ENCODE assay signal across 9 cellular contexts in genomic region chr17:42519546-42520444, GRCh38. TPM values are rescaled to one million over a fixed set of nuclear protein-coding genes. Genes with fewer than 3 reads are reported as not detected.
DNase-seq lines count a peak whose midpoint lies in the region; ATAC-seq and TF ChIP-seq lines count a peak whose summit lies in the region.
"Had no signal": no experiment of that assay in that cellular context is flagged by ENCODE, and none has a peak within 500 bp of the region (broad histone marks: within the 10 kb centered on the region; RNA-seq: fewer than 3 reads in every experiment).

No MANE protein-coding gene starts in this region.

- H3K36me3 Mint-ChIP-seq in activated naive CD4-positive, alpha-beta T cell treated with anti-CD3 and anti-CD28 coated beads, Interleukin-2, amount 50 U/mL, for 72 hours, result peaks cover 0 to 4% of the 10 kb centered on the region in 2 donors

- H3K36me3 ChIP-seq in iPS-15b (ENCODE audit: control insufficient read depth, insufficient read depth, low read length) (peaks cover 7% of the 10 kb centered on the region), gastrocnemius medialis (peaks cover 0 to 28% of the 10 kb centered on the region in 2 donors)

- H3K4me1 ChIP-seq in iPS-15b (ENCODE audit: control insufficient read depth, insufficient read depth, low read length), result peaks cover 15% of the 10 kb centered on the region
- peaks cover 63 to 68% of the 10 kb centered on the region in 2 donors for H3K4me1 ChIP-seq in gastrocnemius medialis

- no peak for TF ChIP-seq CTCF in gastrocnemius medialis (IDR thresholded peaks at IDR 0.05 in 4 of 5, conservative IDR thresholded peaks at IDR 0.05 in 1 of 5)

- H3K4me3 ChIP-seq in iPS-15b (ENCODE audit: low read depth, low read length) (peak overlapping the region; percentile 39), gastrocnemius medialis (no peak overlapping the region)

- peak overlapping the region; percentile 77 to 89 (median 86) for H3K27ac ChIP-seq in gastrocnemius medialis

- in situ Hi-C loops in gastrocnemius medialis (cut with MboI; ENCODE audit: low sequenced_read_pairs in 4 of 4), result loop anchor here in 1 of 4 donors (10.0 kb wide), 1 partner anchor 105 kb away; no protein-coding TSS in a partner anchor

- H3K9ac ChIP-seq in iPS-15b (ENCODE audit: low read depth, low read length), result no peak overlapping the region

- TF ChIP-seq POLR2A in gastrocnemius medialis (IDR thresholded peaks at IDR 0.05), result no peak

- H3K27ac Mint-ChIP-seq in activated naive CD4-positive, alpha-beta T cell treated with anti-CD3 and anti-CD28 coated beads, Interleukin-2, amount 50 U/mL, for 72 hours, result no peak overlapping the region
- H3K27ac Mint-ChIP-seq: activated B cell treated with CpG ODN at 0.5 μM for 24 hours had no signal

- H3K9me3 ChIP-seq in iPS-15b (ENCODE audit: control insufficient read depth, insufficient read depth, low read length), result no peaks in the 10 kb centered on the region
- no peaks in the 10 kb centered on the region for H3K9me3 ChIP-seq in gastrocnemius medialis

- peak; percentile 97 for DNase-seq in HS-5 (ENCODE audit: low read depth)
- peak; percentile 89 for DNase-seq in brain pericyte (ENCODE audit: low read depth, low spot score)
- DNase-seq in gastrocnemius medialis, result peak; percentile 79 to 85
- DNase-seq in activated CD4-positive, alpha-beta T cell treated with anti-CD3 and anti-CD28 coated beads, Interleukin-2, amount 50 U/mL, for 4 hours, result no peak
- DNase-seq in activated naive CD4-positive, alpha-beta T cell treated with anti-CD3 and anti-CD28 coated beads, Interleukin-2, amount 50 U/mL, for 72 hours (ENCODE audit: low spot score in 2 of 2), result no peak
- DNase-seq in SK-N-DZ (ENCODE audit: low spot score), result no peak
- no peak for DNase-seq in activated T-cell treated with anti-CD3 and anti-CD28 coated beads for 4 hours
- DNase-seq: activated B cell treated with CpG ODN at 0.5 μM for 24 hours had no signal

- H3K27me3 ChIP-seq in iPS-15b (ENCODE audit: control insufficient read depth, insufficient read depth, low read length) (no peaks in the 10 kb centered on the region), gastrocnemius medialis (no peaks in the 10 kb centered on the region)

- intact Hi-C loops in gastrocnemius medialis (cut with DNase I; ENCODE audit: low total_unique reads), result loop anchor here (2.0 to 5.0 kb wide), 3 partner anchors 61 to 197 kb away; partner anchors contain the start of gene ATP6V0A1

- ATAC-seq in gastrocnemius medialis, result peak; percentile 22 to 49
- ATAC-seq in activated naive CD4-positive, alpha-beta T cell treated with anti-CD3 and anti-CD28 coated beads, Interleukin-2, amount 50 U/mL, for 72 hours, result no peak

- no peaks in the 10 kb centered on the region for H3K9me3 Mint-ChIP-seq in activated naive CD4-positive, alpha-beta T cell treated with anti-CD3 and anti-CD28 coated beads, Interleukin-2, amount 50 U/mL, for 72 hours
- H3K9me3 Mint-ChIP-seq: activated B cell treated with CpG ODN at 0.5 μM for 24 hours had no signal

RNA-seq across cellular contexts. Expression of gene NAGLU, which starts 16.2 kb away (rescaled TPM):
- 10 to 100 TPM; 16.4 to 30.1 (median 24.1) TPM for total RNA-seq in gastrocnemius medialis
- total RNA-seq in activated naive CD4-positive, alpha-beta T cell treated with anti-CD3 and anti-CD28 coated beads, Interleukin-2, amount 50 U/mL, for 72 hours, result 10 to 100 TPM; 13.1 to 16.9 TPM
- 44.3 and 63.8 TPM in 2 replicates for polyA plus RNA-seq in SK-N-DZ (2014; cell fraction: cytosol; rRNA removed)
- 96.3 and 104 TPM in 2 replicates for polyA plus RNA-seq in SK-N-DZ (2014; cell fraction: nucleus; rRNA removed)

RNA-seq across cellular contexts. Expression of gene HSD17B1, which starts 32.9 kb away (rescaled TPM):
- under 1 TPM in 3 of 4 donors, not detected in 1; 0.33 to 0.66 (median 0.47) TPM for total RNA-seq in gastrocnemius medialis
- total RNA-seq in activated naive CD4-positive, alpha-beta T cell treated with anti-CD3 and anti-CD28 coated beads, Interleukin-2, amount 50 U/mL, for 72 hours, result 1 to 10 TPM in 1 of 2 donors, under 1 TPM in 1; 0.76 to 1.7 TPM
- polyA plus RNA-seq in SK-N-DZ (2014; cell fraction: cytosol; rRNA removed), result 0.33 and 1.2 TPM in 2 replicates
- polyA plus RNA-seq in SK-N-DZ (2014; cell fraction: nucleus; rRNA removed), result 0.76 and 1.3 TPM in 2 replicates

RNA-seq across cellular contexts. Expression of gene COASY, which starts 42.2 kb away (rescaled TPM):
- total RNA-seq in gastrocnemius medialis, result 10 to 100 TPM; 22.4 to 39.9 (median 27.5) TPM
- total RNA-seq in activated naive CD4-positive, alpha-beta T cell treated with anti-CD3 and anti-CD28 coated beads, Interleukin-2, amount 50 U/mL, for 72 hours, result 100 to 1,000 TPM in 1 of 2 donors, 10 to 100 TPM in 1; 86.4 to 124 TPM
- polyA plus RNA-seq in SK-N-DZ (2014; cell fraction: cytosol; rRNA removed), result 33.3 and 40.2 TPM in 2 replicates
- polyA plus RNA-seq in SK-N-DZ (2014; cell fraction: nucleus; rRNA removed), result 89.3 TPM in 2 replicates

RNA-seq across cellular contexts. Expression of gene MLX, which starts 47.1 kb away (rescaled TPM):
- 10 to 100 TPM; 49.7 to 81.9 (median 53.8) TPM for total RNA-seq in gastrocnemius medialis
- total RNA-seq in activated naive CD4-positive, alpha-beta T cell treated with anti-CD3 and anti-CD28 coated beads, Interleukin-2, amount 50 U/mL, for 72 hours, result 10 to 100 TPM; 44.3 to 60.5 TPM
- polyA plus RNA-seq in SK-N-DZ (2014; cell fraction: cytosol; rRNA removed), result 26.7 and 32.4 TPM in 2 replicates
- polyA plus RNA-seq in SK-N-DZ (2014; cell fraction: nucleus; rRNA removed), result 75.7 and 102 TPM in 2 replicates

RNA-seq across cellular contexts. Expression of gene PSMC3IP, which starts 57.7 kb away (rescaled TPM):
- 1 to 10 TPM in 2 of 4 donors, under 1 TPM in 2; 0.46 to 2.7 (median 1.4) TPM for total RNA-seq in gastrocnemius medialis
- total RNA-seq in activated naive CD4-positive, alpha-beta T cell treated with anti-CD3 and anti-CD28 coated beads, Interleukin-2, amount 50 U/mL, for 72 hours, result 10 to 100 TPM; 24.7 to 52.5 TPM
- 49.3 and 53.6 TPM in 2 replicates for polyA plus RNA-seq in SK-N-DZ (2014; cell fraction: cytosol; rRNA removed)
- polyA plus RNA-seq in SK-N-DZ (2014; cell fraction: nucleus; rRNA removed), result 83.5 and 85.1 TPM in 2 replicates

Comparison
In these comparisons a context has a peak if more than half of its experiments do, and no peak if none do; other contexts are left out.
1. DNase-seq: peak in HS-5 (single experiment), brain pericyte (single experiment) and gastrocnemius medialis (2 of 2); none in activated CD4-positive, alpha-beta T cell treated with anti-CD3 and anti-CD28 coated beads, Interleukin-2, amount 50 U/mL, for 4 hours (0 of 2), activated naive CD4-positive, alpha-beta T cell treated with anti-CD3 and anti-CD28 coated beads, Interleukin-2, amount 50 U/mL, for 72 hours (0 of 2), SK-N-DZ (single experiment) and activated T-cell treated with anti-CD3 and anti-CD28 coated beads for 4 hours (single experiment).
2. ATAC-seq: peak in gastrocnemius medialis (2 of 2); none in activated naive CD4-positive, alpha-beta T cell treated with anti-CD3 and anti-CD28 coated beads, Interleukin-2, amount 50 U/mL, for 72 hours (0 of 2).